ENCODE assay signal across 15 cellular contexts in the genomic region with DNA sequence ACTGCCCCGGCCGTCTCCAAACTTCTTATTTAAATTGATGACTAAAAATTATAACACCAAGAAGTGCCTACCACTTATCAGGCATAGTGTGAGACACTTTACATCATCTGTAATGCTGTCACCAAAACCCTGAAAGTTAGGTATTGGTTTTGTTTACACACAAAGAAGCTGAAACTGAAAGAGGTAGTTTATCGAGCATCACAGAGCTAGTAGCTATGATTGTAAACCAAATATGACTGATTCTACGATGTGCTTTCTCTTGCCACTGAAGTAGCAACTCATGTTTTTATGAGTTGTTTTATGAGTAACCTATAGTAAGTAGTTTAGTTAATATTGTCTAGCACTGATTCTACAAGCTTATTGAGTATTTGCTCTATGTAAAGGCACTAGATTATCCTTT. TPM values are rescaled to one million over a fixed set of nuclear protein-coding genes. Genes with fewer than 3 reads are reported as not detected.
DNase-seq lines count a peak whose midpoint lies in the region; ATAC-seq and TF ChIP-seq lines count a peak whose summit lies in the region.
"Had no signal": no experiment of that assay in that cellular context is flagged by ENCODE, and none has a peak within 500 bp of the region (broad histone marks: within the 10 kb centered on the region; RNA-seq: fewer than 3 reads in every experiment).

No MANE protein-coding gene starts in this region.

- H3K4me1 Mint-ChIP-seq in activated CD8-positive, alpha-beta T cell treated with anti-CD3 and anti-CD28 coated beads for 36 hours (ENCODE audit: low read depth), result no peaks in the 10 kb centered on the region
- no peaks in the 10 kb centered on the region for H3K4me1 Mint-ChIP-seq in activated CD8-positive, alpha-beta T cell treated with anti-CD3 and anti-CD28 coated beads, Interleukin-2, amount 10 ng/mL, durations not matched to agents 7 days and 5 days (ENCODE audit: low read depth)
- H3K4me1 Mint-ChIP-seq in T-helper 2 cell treated with Interferon-gamma antibody and Interleukin-4, amounts not matched to agents 5 μg/mL and 100 μg/mL, for 36 hours (ENCODE audit: low read depth), result peaks cover 3% of the 10 kb centered on the region

- H3K4me3 ChIP-seq in coronary artery, result no peak overlapping the region
- H3K4me3 ChIP-seq: gastrocnemius medialis, tibial artery had no signal

- H3K36me3 Mint-ChIP-seq in activated CD8-positive, alpha-beta T cell treated with anti-CD3 and anti-CD28 coated beads for 36 hours (ENCODE audit: low read depth), result peaks cover 7% of the 10 kb centered on the region
- H3K36me3 Mint-ChIP-seq in activated CD8-positive, alpha-beta T cell treated with anti-CD3 and anti-CD28 coated beads, Interleukin-2, amount 10 ng/mL, durations not matched to agents 7 days and 5 days (ENCODE audit: low read depth), result peaks cover 12% of the 10 kb centered on the region
- peaks cover 19% of the 10 kb centered on the region for H3K36me3 Mint-ChIP-seq in T-helper 2 cell treated with Interferon-gamma antibody and Interleukin-4, amounts not matched to agents 5 μg/mL and 100 μg/mL, for 36 hours (ENCODE audit: low read depth)

- ATAC-seq in activated CD8-positive, alpha-beta T cell treated with anti-CD3 and anti-CD28 coated beads for 36 hours, result peak; percentile 58
- no peak for ATAC-seq in activated CD8-positive, alpha-beta T cell treated with anti-CD3 and anti-CD28 coated beads, Interleukin-2, amount 10 ng/mL, durations not matched to agents 7 days and 5 days
- ATAC-seq in GM21390 (IDR thresholded peaks at IDR 0.05; ENCODE audit: unreplicated experiment), result peak; percentile 92
- ATAC-seq in HG02973 (IDR thresholded peaks at IDR 0.05; ENCODE audit: unreplicated experiment), result peak; percentile 91
- ATAC-seq in HG03469 (IDR thresholded peaks at IDR 0.05; ENCODE audit: unreplicated experiment), result no peak
- ATAC-seq: gastrocnemius medialis had no signal

- H3K27ac ChIP-seq in coronary artery, result no peak overlapping the region
- H3K27ac ChIP-seq: gastrocnemius medialis, RWPE1, tibial artery had no signal

- intact Hi-C loops in activated CD8-positive, alpha-beta T cell treated with anti-CD3 and anti-CD28 coated beads for 36 hours (cut with micrococcal nuclease), result no loop called here

- H3K27ac Mint-ChIP-seq in activated CD8-positive, alpha-beta T cell treated with anti-CD3 and anti-CD28 coated beads for 36 hours, result no peak overlapping the region
- H3K27ac Mint-ChIP-seq in activated CD8-positive, alpha-beta T cell treated with anti-CD3 and anti-CD28 coated beads, Interleukin-2, amount 10 ng/mL, durations not matched to agents 7 days and 5 days, result no peak overlapping the region
- peak overlapping the region; percentile 17 for H3K27ac Mint-ChIP-seq in T-helper 2 cell treated with Interferon-gamma antibody and Interleukin-4, amounts not matched to agents 5 μg/mL and 100 μg/mL, for 36 hours
- H3K27ac Mint-ChIP-seq: activated CD4-positive, alpha-beta T cell treated with anti-CD3 and anti-CD28 coated beads, Interleukin-2, amount 10 ng/mL, durations not matched to agents 24 days and 14 days; activated naive CD8-positive, alpha-beta T cell had no signal

- CTCF ChIA-PET in activated CD8-positive, alpha-beta T cell treated with anti-CD3 and anti-CD28 coated beads for 36 hours (lab: Charles Lee), result interaction anchor here (1.6 to 2.1 kb wide), 2 partner anchors 15 to 120 kb away, joined by 3 to 10 read pairs; no protein-coding TSS in a partner anchor
- CTCF ChIA-PET in activated CD8-positive, alpha-beta T cell treated with anti-CD3 and anti-CD28 coated beads, Interleukin-2, amount 10 ng/mL, durations not matched to agents 7 days and 5 days (lab: Charles Lee), result interaction anchor here (0.9 to 1.1 kb wide), 3 partner anchors 12 to 409 kb away, joined by 4 to 5 read pairs (median 4); no protein-coding TSS in a partner anchor

- H3K27me3 Mint-ChIP-seq in activated CD8-positive, alpha-beta T cell treated with anti-CD3 and anti-CD28 coated beads for 36 hours, result no peaks in the 10 kb centered on the region
- H3K27me3 Mint-ChIP-seq in activated CD8-positive, alpha-beta T cell treated with anti-CD3 and anti-CD28 coated beads, Interleukin-2, amount 10 ng/mL, durations not matched to agents 7 days and 5 days (ENCODE audit: low read depth), result no peaks in the 10 kb centered on the region
- H3K27me3 Mint-ChIP-seq in T-helper 2 cell treated with Interferon-gamma antibody and Interleukin-4, amounts not matched to agents 5 μg/mL and 100 μg/mL, for 36 hours (ENCODE audit: low read depth), result no peaks in the 10 kb centered on the region
- H3K27me3 Mint-ChIP-seq: activated CD4-positive, alpha-beta T cell treated with anti-CD3 and anti-CD28 coated beads, Interleukin-2, amount 10 ng/mL, durations not matched to agents 24 days and 14 days; activated naive CD8-positive, alpha-beta T cell had no signal

- no peaks in the 10 kb centered on the region for H3K9me3 Mint-ChIP-seq in activated CD8-positive, alpha-beta T cell treated with anti-CD3 and anti-CD28 coated beads for 36 hours
- H3K9me3 Mint-ChIP-seq in activated CD8-positive, alpha-beta T cell treated with anti-CD3 and anti-CD28 coated beads, Interleukin-2, amount 10 ng/mL, durations not matched to agents 7 days and 5 days (ENCODE audit: insufficient read depth), result no peaks in the 10 kb centered on the region
- H3K9me3 Mint-ChIP-seq in T-helper 2 cell treated with Interferon-gamma antibody and Interleukin-4, amounts not matched to agents 5 μg/mL and 100 μg/mL, for 36 hours, result no peaks in the 10 kb centered on the region
- H3K9me3 Mint-ChIP-seq: activated CD4-positive, alpha-beta T cell treated with anti-CD3 and anti-CD28 coated beads, Interleukin-2, amount 10 ng/mL, durations not matched to agents 24 days and 14 days had no signal

- POLR2A ChIA-PET in activated CD8-positive, alpha-beta T cell treated with anti-CD3 and anti-CD28 coated beads for 36 hours (lab: Charles Lee), result no interaction called here
- POLR2A ChIA-PET in activated CD8-positive, alpha-beta T cell treated with anti-CD3 and anti-CD28 coated beads, Interleukin-2, amount 10 ng/mL, durations not matched to agents 7 days and 5 days (lab: Charles Lee), result no interaction called here

- no peak for DNase-seq in activated CD8-positive, alpha-beta T cell treated with anti-CD3 and anti-CD28 coated beads for 36 hours
- no peak for DNase-seq in activated CD8-positive, alpha-beta T cell treated with anti-CD3 and anti-CD28 coated beads, Interleukin-2, amount 10 ng/mL, durations not matched to agents 7 days and 5 days
- DNase-seq in T-helper 2 cell treated with Interferon-gamma antibody and Interleukin-4, amounts not matched to agents 5 μg/mL and 100 μg/mL, for 36 hours (ENCODE audit: low spot score), result no peak
- DNase-seq in coronary artery (ENCODE audit: low spot score) (no peak), NCI-H1092 (lab: John Stamatoyannopoulos, UW) (no peak)
- DNase-seq: activated CD4-positive, alpha-beta T cell treated with anti-CD3 and anti-CD28 coated beads, Interleukin-2, amount 10 ng/mL, durations not matched to agents 24 days and 14 days; gastrocnemius medialis; NCI-H1436 treated with DMSO at 0.1 percent for 48 hours; NCI-H526; tibial artery had no signal

- no peak overlapping the region for H3K4me3 Mint-ChIP-seq in activated CD8-positive, alpha-beta T cell treated with anti-CD3 and anti-CD28 coated beads for 36 hours
- no peak overlapping the region for H3K4me3 Mint-ChIP-seq in activated CD8-positive, alpha-beta T cell treated with anti-CD3 and anti-CD28 coated beads, Interleukin-2, amount 10 ng/mL, durations not matched to agents 7 days and 5 days
- H3K4me3 Mint-ChIP-seq in T-helper 2 cell treated with Interferon-gamma antibody and Interleukin-4, amounts not matched to agents 5 μg/mL and 100 μg/mL, for 36 hours, result no peak overlapping the region
- H3K4me3 Mint-ChIP-seq: activated CD4-positive, alpha-beta T cell treated with anti-CD3 and anti-CD28 coated beads, Interleukin-2, amount 10 ng/mL, durations not matched to agents 24 days and 14 days; activated naive CD8-positive, alpha-beta T cell had no signal

- no peak for TF ChIP-seq CTCF in activated CD8-positive, alpha-beta T cell treated with anti-CD3 and anti-CD28 coated beads for 36 hours (IDR thresholded peaks at IDR 0.05)
- no peak for TF ChIP-seq CTCF in coronary artery (IDR thresholded peaks at IDR 0.05)

RNA-seq across cellular contexts. Expression of a gene that starts 31.5 kb away (rescaled TPM):
- 10 to 100 TPM; 39.9 to 40.0 TPM for total RNA-seq in activated CD8-positive, alpha-beta T cell treated with anti-CD3 and anti-CD28 coated beads for 36 hours
- 10 to 100 TPM; 46.0 to 47.7 TPM for total RNA-seq in activated CD8-positive, alpha-beta T cell treated with anti-CD3 and anti-CD28 coated beads, Interleukin-2, amount 10 ng/mL, durations not matched to agents 7 days and 5 days

Comparison
In these comparisons a context has a peak if more than half of its experiments do, and no peak if none do; other contexts are left out.
1. ATAC-seq: peak in activated CD8-positive, alpha-beta T cell treated with anti-CD3 and anti-CD28 coated beads for 36 hours (single experiment), GM21390 (single experiment) and HG02973 (single experiment); none in activated CD8-positive, alpha-beta T cell treated with anti-CD3 and anti-CD28 coated beads, Interleukin-2, amount 10 ng/mL, durations not matched to agents 7 days and 5 days (single experiment) and HG03469 (single experiment).